Comparison of ENCODE assay signal across 8 cellular contexts in the genomic region with DNA sequence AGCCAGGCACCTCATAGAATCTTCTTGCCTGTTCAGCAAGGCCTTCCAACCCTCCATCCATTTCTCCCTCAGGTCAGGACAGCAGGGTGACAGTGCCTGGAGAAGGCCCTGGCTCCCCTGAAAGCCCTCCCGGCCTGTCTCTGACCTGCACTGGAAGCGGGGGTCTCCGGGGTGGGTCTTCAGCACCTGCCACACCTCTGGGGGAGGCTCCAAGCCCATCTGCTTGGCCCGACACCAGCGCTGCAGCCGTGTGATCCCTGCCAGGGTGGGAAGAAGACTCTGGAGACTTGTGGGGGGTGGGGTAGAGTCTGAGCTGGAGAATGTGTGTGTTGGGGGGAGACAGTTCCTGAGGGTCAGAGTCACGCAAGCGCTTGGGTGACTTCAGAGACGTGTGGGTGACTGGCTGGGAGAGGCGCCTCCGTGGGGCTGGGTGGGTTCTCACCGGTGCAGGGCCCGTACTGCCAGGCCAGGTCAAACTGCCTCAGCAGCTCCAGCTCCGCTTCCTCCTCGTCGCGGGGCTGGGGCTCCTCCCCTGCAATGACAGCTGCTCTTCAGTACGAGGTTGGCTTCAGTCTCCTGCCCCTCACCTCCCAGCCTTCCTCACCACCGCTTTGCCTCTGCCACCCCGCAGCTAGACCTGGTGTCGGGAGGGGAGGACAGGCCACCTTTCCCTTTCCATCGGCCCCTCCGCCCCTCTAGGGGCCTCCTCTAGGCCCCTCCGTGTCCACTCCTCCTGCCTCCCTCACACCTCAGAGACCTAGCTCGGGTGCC. TPM values are rescaled to one million over a fixed set of nuclear protein-coding genes. Genes with fewer than 3 reads are reported as not detected.
DNase-seq lines count a peak whose midpoint lies in the region; ATAC-seq, FAIRE-seq and TF ChIP-seq lines count a peak whose summit lies in the region.

No MANE protein-coding gene starts in this region.

- ATAC-seq in HG02763 (IDR thresholded peaks at IDR 0.05; ENCODE audit: unreplicated experiment) (peak; percentile 1), K562 (peak; percentile 2)

- peak overlapping the region; percentile 80 to 92 for H3K9ac ChIP-seq in K562 (ENCODE audit: insufficient read depth in 1 of 2, low read depth in 2 of 2, low read length in 2 of 2)
- H3K9ac ChIP-seq in subcutaneous abdominal adipose tissue (ENCODE audit: low read length in 5 of 5): peak overlapping the region; percentile 29 to 93 (median 92)

- H3K36me3 ChIP-seq in K562 (ENCODE audit: control insufficient read depth, insufficient read depth, low read length) (peaks cover 4% of the 10 kb centered on the region; the same call in 1 of the 3 replicates), kidney epithelial cell (ENCODE audit: control insufficient read depth, insufficient read depth, low read length) (no peaks in the 10 kb centered on the region), subcutaneous abdominal adipose tissue (ENCODE audit: control insufficient read depth in 5 of 5, insufficient read depth in 5 of 5, low read length in 5 of 5) (peaks cover 0 to 2% (median 0%) of the 10 kb centered on the region in 5 donors)

- TSS peak; percentile 91 for BruUV-seq in K562 (replicated peaks; lab: Mats Ljungman, UMichigan)

- H3K4me2 ChIP-seq in K562 (ENCODE audit: insufficient read depth, low read length): peak overlapping the region; percentile 94

- no peaks in the 10 kb centered on the region for H3K27me3 ChIP-seq in K562 (ENCODE audit: control insufficient read depth in 2 of 2, insufficient read depth in 2 of 2, low read length in 2 of 2)
- no peaks in the 10 kb centered on the region for H3K27me3 ChIP-seq in kidney epithelial cell (ENCODE audit: control insufficient read depth, insufficient read depth, low read length)
- H3K27me3 ChIP-seq in subcutaneous abdominal adipose tissue (ENCODE audit: control insufficient read depth in 5 of 5, insufficient read depth in 4 of 5, low read length in 5 of 5): no peaks in the 10 kb centered on the region

- TF ChIP-seq CTCF in K562 (IDR thresholded peaks at IDR 0.05 in 2 of 3, conservative IDR thresholded peaks at IDR 0.05 in 1 of 3; ENCODE audit: insufficient read depth in 2 of 3, low read depth in 1 of 3, low read length in 3 of 3) (no peak), kidney epithelial cell (IDR thresholded peaks at IDR 0.05; ENCODE audit: insufficient read depth, low read length, poor library complexity, severe bottlenecking) (no peak)

- TF ChIP-seq EP300 in K562 (IDR thresholded peaks at IDR 0.05; ENCODE audit: low read length): no peak

- H3K9me1 ChIP-seq in K562 (ENCODE audit: control insufficient read depth, insufficient read depth, low read length): no peaks in the 10 kb centered on the region

- H3K4me1 ChIP-seq in K562 (replicated peaks in 1 of 2; ENCODE audit: control insufficient read depth in 2 of 2, insufficient read depth in 2 of 2, low read length in 2 of 2) (peaks cover 70 to 72% of the 10 kb centered on the region in 2 experiments), subcutaneous abdominal adipose tissue (ENCODE audit: control insufficient read depth in 5 of 5, insufficient read depth in 5 of 5, low read length in 5 of 5) (peaks cover 12 to 72% (median 69%) of the 10 kb centered on the region in 5 donors)

- no peak for TF ChIP-seq RAD21 in K562 (CRISPR knock-in tag; conservative IDR thresholded peaks at IDR 0.05 in 1 of 2, IDR thresholded peaks at IDR 0.05 in 1 of 2)

- H2AFZ ChIP-seq in K562 (ENCODE audit: low read depth, low read length): peak overlapping the region; percentile 73

- H3K27ac ChIP-seq in K562 (ENCODE audit: extremely low read depth, low read depth, low read length) (peak overlapping the region; percentile 92), subcutaneous abdominal adipose tissue (ENCODE audit: low read depth, low read length) (peak overlapping the region; percentile 97)

- no peak for FAIRE-seq in K562 (lab: Jason Lieb, UNC)

- WGBS in K562 (ENCODE audit: insufficient coverage, low coverage, missing lambda C conversion rate): 18% methylated on average over 14 of the region's 25 CpGs

- DNase-seq in SKM-1 treated with dmso at 0.1 percent for 144 hours (lab: John Stamatoyannopoulos, UW; ENCODE audit: unreplicated experiment): peak; percentile 47
- DNase-seq in SKM-1 (lab: John Stamatoyannopoulos, UW; ENCODE audit: unreplicated experiment): no peak
- DNase-seq in NOMO-1 (lab: John Stamatoyannopoulos, UW; ENCODE audit: unreplicated experiment in 2 of 2): peak; percentile 51 to 62
- DNase-seq in K562 (ENCODE audit: extremely low read depth in 1 of 4, low spot score in 3 of 4): peak in 3 of 4 experiments; percentile 28 to 47 (median 35)
- no peak for DNase-seq in kidney epithelial cell (ENCODE audit: low read depth)
- no peak for DNase-seq in NCI-H2081 (lab: John Stamatoyannopoulos, UW)

- TF ChIP-seq POLR2A in K562 (conservative IDR thresholded peaks at IDR 0.05): no peak

- peak overlapping the region; percentile 76 for H3K4me3 ChIP-seq in K562
- peak overlapping the region; percentile 54 for H3K4me3 ChIP-seq in kidney epithelial cell (ENCODE audit: low read depth, low read length)
- H3K4me3 ChIP-seq in subcutaneous abdominal adipose tissue (ENCODE audit: low read depth in 1 of 5, low read length in 5 of 5): peak overlapping the region; percentile 71 to 82 (median 78)

- no peaks in the 10 kb centered on the region for H3K9me3 ChIP-seq in K562 (replicated peaks; ENCODE audit: control insufficient read depth, insufficient read depth, low read depth, low read length)
- no peaks in the 10 kb centered on the region for H3K9me3 ChIP-seq in subcutaneous abdominal adipose tissue (ENCODE audit: control insufficient read depth in 5 of 5, low read length in 5 of 5)

- intact Hi-C loops in K562 (cut with micrococcal nuclease): loop anchor here (1.0 to 5.0 kb wide), 2 partner anchors 30 to 230 kb away; partner anchors contain the start of gene GSTP1

- H4K20me1 ChIP-seq in K562 (replicated peaks; ENCODE audit: control insufficient read depth, insufficient read depth, low read length): no peaks in the 10 kb centered on the region; the same call in 1 of the 2 replicates

- in situ Hi-C loops in K562 (cut with MboI): no loop called here

- POLR2A ChIA-PET in K562 (lab: Yijun Ruan, JAX): interaction anchor here (0.9 to 2.3 kb wide), 12 partner anchors 10 to 297 kb away, joined by 3 to 15 read pairs (median 4); partner anchors contain the start of gene RAD9A

- H3K79me2 ChIP-seq in K562 (ENCODE audit: control insufficient read depth, insufficient read depth, low read length): peaks cover 8% of the 10 kb centered on the region

- CTCF ChIA-PET in K562 (lab: Yijun Ruan, JAX; ENCODE audit: low intra/inter-chr PET ratio): interaction anchor here (4.5 kb wide), 1 partner anchor 29 kb away, joined by 25 read pairs; no protein-coding TSS in a partner anchor

RNA-seq across cellular contexts. Expression of gene POLD4, which starts 0.6 kb away (rescaled TPM):
- total RNA-seq in K562 (2011; cell fraction: chromatin; rRNA removed; ENCODE audit: low replicate concordance): 26.2 and 67.4 TPM in 2 replicates
- total RNA-seq in K562 (2011; cell fraction: nucleolus; rRNA removed): 64.6 and 81.5 TPM in 2 replicates
- 46.1 and 55.9 TPM in 2 replicates for total RNA-seq in K562 (2011; cell fraction: nucleoplasm; rRNA removed)
- total RNA-seq in K562 (2014; rRNA removed): 53.6 and 56.2 TPM in 2 replicates
- total RNA-seq in K562 (2014; rRNA removed; fragmentation: Illumina TruSeq; extraction: Trizol): 8.3 and 9.9 TPM in 2 replicates
- total RNA-seq in K562 (2015; rRNA removed; fragmentation: Illumina TruSeq; extraction: Trizol): 18.3 and 18.7 TPM in 2 replicates
- 32.7 and 42.1 TPM in 2 replicates for total RNA-seq in K562 (2021)
- 39.4 and 42.2 TPM in 2 replicates for polyA plus RNA-seq in K562 (2011; rRNA removed)
- 73.0 and 175 TPM in 2 replicates for polyA plus RNA-seq in K562 (2011; cell fraction: cytosol; rRNA removed)
- polyA plus RNA-seq in K562 (2011; cell fraction: nucleus; rRNA removed): 55.9 and 110 TPM in 2 replicates
- 66.3 and 137 TPM in 2 replicates for polyA plus RNA-seq in K562 (2012)
- 10.6 and 25.7 TPM in 2 replicates for polyA plus RNA-seq in K562 (2014; fragmentation: Illumina TruSeq; extraction: Trizol)
- 1 to 10 TPM; 5.8 to 6.1 TPM for polyA plus RNA-seq in K562 (2014; fragmentation: Nextera tagmentation; extraction: Ambion mirVana)
- polyA plus RNA-seq in K562 (2014; rRNA removed): 64.5 and 69.7 TPM in 2 replicates
- 6.7 and 10.2 TPM in 2 replicates for polyA minus RNA-seq in K562 (2011; rRNA and poly(A)+ RNA removed)
- polyA minus RNA-seq in K562 (2011; cell fraction: cytosol; rRNA and poly(A)+ RNA removed): 21.3 and 21.8 TPM in 2 replicates
- polyA minus RNA-seq in K562 (2011; cell fraction: nucleus; rRNA and poly(A)+ RNA removed): 27.2 and 29.6 TPM in 2 replicates
- 70.7 and 75.5 TPM in 2 replicates for total RNA-seq in kidney epithelial cell

RNA-seq across cellular contexts. Expression of gene CLCF1, which starts 20.7 kb away (rescaled TPM):
- total RNA-seq in K562 (2011; cell fraction: chromatin; rRNA removed; ENCODE audit: low replicate concordance): 4.3 and 8.4 TPM in 2 replicates
- 3.4 and 5.3 TPM in 2 replicates for total RNA-seq in K562 (2011; cell fraction: nucleolus; rRNA removed)
- total RNA-seq in K562 (2011; cell fraction: nucleoplasm; rRNA removed): 3.7 and 8.0 TPM in 2 replicates
- 2.4 and 3.2 TPM in 2 replicates for total RNA-seq in K562 (2014; rRNA removed)
- total RNA-seq in K562 (2014; rRNA removed; fragmentation: Illumina TruSeq; extraction: Trizol): 1.1 and 1.2 TPM in 2 replicates
- 1.9 and 2.0 TPM in 2 replicates for total RNA-seq in K562 (2015; rRNA removed; fragmentation: Illumina TruSeq; extraction: Trizol)
- total RNA-seq in K562 (2021): 3.6 and 4.3 TPM in 2 replicates
- 3.0 and 4.1 TPM in 2 replicates for polyA plus RNA-seq in K562 (2011; rRNA removed)
- polyA plus RNA-seq in K562 (2011; cell fraction: cytosol; rRNA removed): 5.7 and 8.8 TPM in 2 replicates
- 9.3 and 20.8 TPM in 2 replicates for polyA plus RNA-seq in K562 (2011; cell fraction: nucleus; rRNA removed)
- 2.9 and 5.3 TPM in 2 replicates for polyA plus RNA-seq in K562 (2012)
- 3.1 and 3.6 TPM in 2 replicates for polyA plus RNA-seq in K562 (2014; fragmentation: Illumina TruSeq; extraction: Trizol)
- under 1 TPM; 0.49 to 0.80 TPM for polyA plus RNA-seq in K562 (2014; fragmentation: Nextera tagmentation; extraction: Ambion mirVana)
- 3.8 and 5.8 TPM in 2 replicates for polyA plus RNA-seq in K562 (2014; rRNA removed)
- 0.78 and 2.1 TPM in 2 replicates for polyA minus RNA-seq in K562 (2011; rRNA and poly(A)+ RNA removed)
- polyA minus RNA-seq in K562 (2011; cell fraction: cytosol; rRNA and poly(A)+ RNA removed): 2.4 and 4.2 TPM in 2 replicates
- polyA minus RNA-seq in K562 (2011; cell fraction: nucleus; rRNA and poly(A)+ RNA removed): 1.7 and 1.8 TPM in 2 replicates
- total RNA-seq in kidney epithelial cell: 33.1 and 34.3 TPM in 2 replicates

RNA-seq across cellular contexts. Expression of gene RAD9A, which starts 39.1 kb away (rescaled TPM):
- total RNA-seq in K562 (2011; cell fraction: chromatin; rRNA removed; ENCODE audit: low replicate concordance): 59.7 and 169 TPM in 2 replicates
- 116 and 126 TPM in 2 replicates for total RNA-seq in K562 (2011; cell fraction: nucleolus; rRNA removed)
- total RNA-seq in K562 (2011; cell fraction: nucleoplasm; rRNA removed): 63.0 and 77.4 TPM in 2 replicates
- total RNA-seq in K562 (2014; rRNA removed) (17.1 and 25.1 TPM in 2 replicates), K562 (2014; rRNA removed; fragmentation: Illumina TruSeq; extraction: Trizol) (5.7 and 6.7 TPM in 2 replicates), K562 (2015; rRNA removed; fragmentation: Illumina TruSeq; extraction: Trizol) (15.3 and 16.1 TPM in 2 replicates), K562 (2021) (33.3 and 41.2 TPM in 2 replicates), kidney epithelial cell (8.3 and 13.6 TPM in 2 replicates)
- polyA plus RNA-seq in K562 (2011; rRNA removed) (16.0 and 30.7 TPM in 2 replicates), K562 (2014; fragmentation: Illumina TruSeq; extraction: Trizol) (27.3 and 29.2 TPM in 2 replicates), K562 (2014; fragmentation: Nextera tagmentation; extraction: Ambion mirVana) (1 to 10 TPM; 1.4 to 1.5 TPM), K562 (2014; rRNA removed) (35.9 and 39.7 TPM in 2 replicates)
- polyA plus RNA-seq in K562 (2011; cell fraction: cytosol; rRNA removed): 23.8 and 34.6 TPM in 2 replicates
- polyA plus RNA-seq in K562 (2011; cell fraction: nucleus; rRNA removed): 98.1 and 127 TPM in 2 replicates
- 33.0 and 38.6 TPM in 2 replicates for polyA plus RNA-seq in K562 (2012)
- 5.2 and 7.3 TPM in 2 replicates for polyA minus RNA-seq in K562 (2011; rRNA and poly(A)+ RNA removed)
- polyA minus RNA-seq in K562 (2011; cell fraction: cytosol; rRNA and poly(A)+ RNA removed): 15.1 and 20.2 TPM in 2 replicates
- polyA minus RNA-seq in K562 (2011; cell fraction: nucleus; rRNA and poly(A)+ RNA removed): 22.5 and 24.4 TPM in 2 replicates

RNA-seq across cellular contexts. Expression of gene PPP1CA, which starts 48.9 kb away (rescaled TPM):
- total RNA-seq in K562 (2011; cell fraction: chromatin; rRNA removed; ENCODE audit: low replicate concordance): 37.0 and 127 TPM in 2 replicates
- 133 and 148 TPM in 2 replicates for total RNA-seq in K562 (2011; cell fraction: nucleolus; rRNA removed)
- 56.8 and 75.5 TPM in 2 replicates for total RNA-seq in K562 (2011; cell fraction: nucleoplasm; rRNA removed)
- 228 and 302 TPM in 2 replicates for total RNA-seq in K562 (2014; rRNA removed)
- 104 and 122 TPM in 2 replicates for total RNA-seq in K562 (2014; rRNA removed; fragmentation: Illumina TruSeq; extraction: Trizol)
- total RNA-seq in K562 (2015; rRNA removed; fragmentation: Illumina TruSeq; extraction: Trizol): 188 and 200 TPM in 2 replicates
- 235 and 242 TPM in 2 replicates for total RNA-seq in K562 (2021)
- 167 and 176 TPM in 2 replicates for polyA plus RNA-seq in K562 (2011; rRNA removed)
- 324 and 501 TPM in 2 replicates for polyA plus RNA-seq in K562 (2011; cell fraction: cytosol; rRNA removed)
- 128 and 201 TPM in 2 replicates for polyA plus RNA-seq in K562 (2011; cell fraction: nucleus; rRNA removed)
- polyA plus RNA-seq in K562 (2012): 225 and 287 TPM in 2 replicates
- polyA plus RNA-seq in K562 (2014; fragmentation: Illumina TruSeq; extraction: Trizol): 205 and 253 TPM in 2 replicates
- 10 to 100 TPM; 18.2 to 51.4 TPM for polyA plus RNA-seq in K562 (2014; fragmentation: Nextera tagmentation; extraction: Ambion mirVana)
- 191 and 208 TPM in 2 replicates for polyA plus RNA-seq in K562 (2014; rRNA removed)
- 80.8 and 116 TPM in 2 replicates for polyA minus RNA-seq in K562 (2011; rRNA and poly(A)+ RNA removed)
- 120 and 127 TPM in 2 replicates for polyA minus RNA-seq in K562 (2011; cell fraction: cytosol; rRNA and poly(A)+ RNA removed)
- polyA minus RNA-seq in K562 (2011; cell fraction: nucleus; rRNA and poly(A)+ RNA removed): 44.8 and 70.1 TPM in 2 replicates
- total RNA-seq in kidney epithelial cell: 309 and 319 TPM in 2 replicates

RNA-seq across cellular contexts. Expression of gene SSH3, which starts 49.4 kb away (rescaled TPM):
- total RNA-seq in K562 (2011; cell fraction: chromatin; rRNA removed; ENCODE audit: low replicate concordance): 1.5 and 6.8 TPM in 2 replicates
- 2.8 and 3.3 TPM in 2 replicates for total RNA-seq in K562 (2011; cell fraction: nucleolus; rRNA removed)
- 0.92 and 1.3 TPM in 2 replicates for total RNA-seq in K562 (2011; cell fraction: nucleoplasm; rRNA removed)
- total RNA-seq in K562 (2014; rRNA removed) (0.12 and 0.27 TPM in 2 replicates), K562 (2014; rRNA removed; fragmentation: Illumina TruSeq; extraction: Trizol) (not detected in 2 replicates), K562 (2015; rRNA removed; fragmentation: Illumina TruSeq; extraction: Trizol) (0.14 and 0.68 TPM in 2 replicates), K562 (2021) (1.0 and 1.5 TPM in 2 replicates), kidney epithelial cell (37.2 and 39.9 TPM in 2 replicates)
- polyA plus RNA-seq in K562 (2011; rRNA removed) (0.07 and 0.88 TPM in 2 replicates), K562 (2014; fragmentation: Illumina TruSeq; extraction: Trizol) (0.19 and 0.24 TPM in 2 replicates), K562 (2014; fragmentation: Nextera tagmentation; extraction: Ambion mirVana) (not detected), K562 (2014; rRNA removed) (0.24 and 0.90 TPM in 2 replicates)
- 0.12 and 0.39 TPM in 2 replicates for polyA plus RNA-seq in K562 (2011; cell fraction: cytosol; rRNA removed)
- polyA plus RNA-seq in K562 (2011; cell fraction: nucleus; rRNA removed): 1.3 and 3.4 TPM in 2 replicates
- polyA plus RNA-seq in K562 (2012): 1.3 and 1.4 TPM in 2 replicates
- polyA minus RNA-seq in K562 (2011; rRNA and poly(A)+ RNA removed): 0.09 TPM in 1 of 2 replicates, not detected in the other
- polyA minus RNA-seq in K562 (2011; cell fraction: cytosol; rRNA and poly(A)+ RNA removed): 0.48 TPM in 1 of 2 replicates, not detected in the other
- polyA minus RNA-seq in K562 (2011; cell fraction: nucleus; rRNA and poly(A)+ RNA removed): 0.89 and 1.5 TPM in 2 replicates

Comparison
In these comparisons a context has a peak if more than half of its experiments do, and no peak if none do; other contexts are left out.
1. DNase-seq: peak in SKM-1 treated with dmso at 0.1 percent for 144 hours (single experiment), NOMO-1 (2 of 2) and K562 (3 of 4); none in SKM-1 (single experiment), kidney epithelial cell (single experiment) and NCI-H2081 (0 of 2).
2. Peak in every context shown above with its lines, with median percentiles within 50 percentile points of each other: H3K4me3 ChIP-seq.